8 cellular contexts compared by ENCODE assay signal in the genomic region with DNA sequence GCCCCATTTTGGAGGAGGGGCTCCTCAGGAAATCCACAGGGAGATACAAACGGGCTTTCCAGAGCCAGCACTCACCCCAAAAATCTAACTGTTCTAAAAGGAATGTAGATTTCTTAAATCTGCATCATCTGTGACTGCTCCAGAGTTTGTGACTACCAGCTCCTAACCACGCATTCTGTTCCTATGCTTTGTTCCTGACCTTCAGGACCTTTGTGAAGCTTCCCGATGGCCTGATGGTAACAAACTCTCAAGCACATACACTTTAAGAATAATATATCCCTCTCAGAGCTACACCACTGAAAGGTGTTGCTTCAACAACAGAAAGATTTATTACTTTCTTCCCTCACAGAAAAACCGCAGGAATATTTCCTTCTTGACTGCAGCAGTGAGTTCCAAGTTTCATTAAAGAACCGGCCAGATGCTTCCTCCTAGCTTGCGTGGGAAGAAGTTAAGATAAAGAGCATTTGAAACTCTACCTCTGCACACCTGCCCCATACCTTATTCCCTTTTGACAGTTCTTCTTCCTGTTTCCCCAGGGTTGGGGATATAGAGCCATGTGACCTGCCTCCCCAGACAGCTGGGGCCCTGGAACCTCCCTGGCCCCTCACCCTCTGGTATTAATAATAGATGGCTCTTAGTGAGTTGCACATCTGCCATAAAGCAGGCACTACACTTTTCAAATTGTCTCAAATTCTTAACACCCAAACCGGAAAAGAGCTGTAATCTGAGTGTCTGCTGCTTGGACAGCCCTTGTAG. TPM values are rescaled to one million over a fixed set of nuclear protein-coding genes. Genes with fewer than 3 reads are reported as not detected.
A peak's percentile ranks its signal among the peaks of the same experiment; 100 is the strongest.
DNase-seq lines count a peak whose midpoint lies in the region; ATAC-seq, FAIRE-seq and TF ChIP-seq lines count a peak whose summit lies in the region.

No MANE protein-coding gene starts in this region.

- H2AFZ ChIP-seq in HCT116 (ENCODE audit: low read depth, low read length, poor library complexity, severe bottlenecking) = no peak overlapping the region

- RAD21 ChIA-PET in HCT116 (lab: Charles Lee; ENCODE audit: low non-redundant PET in 1 of 2, low total read pairs in 2 of 2, uncharacterized antibody in 2 of 2, unreplicated experiment in 2 of 2) = no interaction called here

- H3K9me3 ChIP-seq in BLaER1 treated with 17β-estradiol and CSF1 and Interleukin-3, amounts not matched to agents 10 nM and 100 nM (replicated peaks in 1 of 11) = no peaks in the 10 kb centered on the region
- H3K9me3 ChIP-seq in HCT116 (ENCODE audit: control insufficient read depth in 1 of 2, insufficient read depth in 1 of 2, low read depth in 1 of 2, low read length in 2 of 2) (no peaks in the 10 kb centered on the region), SJCRH30 (replicated peaks) (no peaks in the 10 kb centered on the region)

- H3K36me3 ChIP-seq in BLaER1 treated with 17β-estradiol and CSF1 and Interleukin-3, amounts not matched to agents 10 nM and 100 nM = no peaks in the 10 kb centered on the region
- H3K36me3 ChIP-seq in HCT116 (ENCODE audit: control insufficient read depth in 1 of 2, insufficient read depth in 2 of 2, low read length in 2 of 2) = no peaks in the 10 kb centered on the region
- H3K36me3 ChIP-seq in SJCRH30 = no peaks in the 10 kb centered on the region

- TF ChIP-seq RAD21 in HCT116 (IDR thresholded peaks at IDR 0.05; ENCODE audit: low read depth) = no peak

- H3K27ac ChIP-seq in BLaER1 treated with 17β-estradiol and CSF1 and Interleukin-3, amounts not matched to agents 10 nM and 100 nM = peak overlapping the region in 5 of 11 experiments; percentile 7 to 56 (median 38); a peak in 9 of 22 replicates
- H3K27ac ChIP-seq in HCT116 (ENCODE audit: low read depth, low read length) (no peak overlapping the region), SJCRH30 (peak overlapping the region; percentile 78)

- no peak overlapping the region for H3K4me3 ChIP-seq in BLaER1 treated with 17β-estradiol and CSF1 and Interleukin-3, amounts not matched to agents 10 nM and 100 nM
- H3K4me3 ChIP-seq in HCT116 (replicated peaks in 1 of 2; ENCODE audit: low read depth in 1 of 2, low read length in 2 of 2) (no peak overlapping the region), SJCRH30 (peak overlapping the region; percentile 1; the same call in 1 of the 2 replicates)

- no TSS peak for BruUV-seq in HCT116 (replicated peaks; lab: Mats Ljungman, UMichigan)

- ATAC-seq in HCT116 (no peak), HG02970 (IDR thresholded peaks at IDR 0.05; ENCODE audit: low FRiP score, unreplicated experiment) (no peak)

- H4K20me1 ChIP-seq in BLaER1 treated with 17β-estradiol and CSF1 and Interleukin-3, amounts not matched to agents 10 nM and 100 nM = 0 out of 22 replicates have a peak, but pooled peaks cover 0 to 3% (median 0%) of the 10 kb centered on the region in 11 experiments
- H4K20me1 ChIP-seq in HCT116 (ENCODE audit: insufficient read depth) = no peaks in the 10 kb centered on the region

- H3K27me3 ChIP-seq in BLaER1 treated with 17β-estradiol and CSF1 and Interleukin-3, amounts not matched to agents 10 nM and 100 nM = peaks cover 0 to 45% (median 0%) of the 10 kb centered on the region in 11 experiments; a peak in 6 of 22 replicates
- no peaks in the 10 kb centered on the region; the same call in 1 of the 2 replicates for H3K27me3 ChIP-seq in HCT116 (ENCODE audit: insufficient read depth, low read length)
- H3K27me3 ChIP-seq in SJCRH30 = no peaks in the 10 kb centered on the region

- TF ChIP-seq POLR2A in HCT116 (IDR thresholded peaks at IDR 0.05; ENCODE audit: borderline replicate concordance, extremely low read depth, insufficient read depth, insufficient read length) (no peak), GM12891 (IDR thresholded peaks at IDR 0.05; ENCODE audit: low read depth, low read length) (no peak)

- no peak for DNase-seq in HCT116 (ENCODE audit: low read depth, low spot score)
- DNase-seq in SJCRH30 = peak; percentile 80 to 89
- peak; percentile 65 for DNase-seq in kidney glomerular epithelial cell (lab: John Stamatoyannopoulos, UW)
- DNase-seq in anterior cingulate cortex (lab: John Stamatoyannopoulos, UW) = no peak
- DNase-seq in GM12891 (ENCODE audit: insufficient read length, low spot score) = no peak
- DNase-seq in stimulated activated CD4-positive, alpha-beta T cell treated with anti-CD3 and anti-CD28 coated beads, Interleukin-4, amount 100 ng/mL, for 24 hours = no peak

- no peak for FAIRE-seq in GM12891 (lab: Jason Lieb, UNC)

- H3K79me2 ChIP-seq in HCT116 (ENCODE audit: insufficient read depth, low read length) = no peaks in the 10 kb centered on the region

- H3K4me1 ChIP-seq in BLaER1 treated with 17β-estradiol and CSF1 and Interleukin-3, amounts not matched to agents 10 nM and 100 nM = peaks cover 72 to 94% (median 82%) of the 10 kb centered on the region in 10 experiments
- H3K4me1 ChIP-seq in HCT116 (ENCODE audit: control insufficient read depth in 1 of 2, insufficient read depth in 2 of 2, low read length in 2 of 2) (peaks cover 12 to 27% of the 10 kb centered on the region in 2 experiments), SJCRH30 (peaks cover 78% of the 10 kb centered on the region)

- CTCF ChIA-PET in HCT116 (lab: Charles Lee) = interaction anchor here (1.3 kb wide), 1 partner anchor 13 kb away, joined by 3 read pairs; no protein-coding TSS in a partner anchor

- POLR2A ChIA-PET in HCT116 (lab: Charles Lee) = no interaction called here

- intact Hi-C loops in HCT116 (cut with micrococcal nuclease) = no loop called here

- peak overlapping the region; percentile 71 to 83 (median 74) for H3K4me2 ChIP-seq in BLaER1 treated with 17β-estradiol and CSF1 and Interleukin-3, amounts not matched to agents 10 nM and 100 nM
- H3K4me2 ChIP-seq in HCT116 (ENCODE audit: low read length) = peak overlapping the region; percentile 3; the same call in 1 of the 2 replicates

- H3K9ac ChIP-seq in BLaER1 treated with 17β-estradiol and CSF1 and Interleukin-3, amounts not matched to agents 10 nM and 100 nM = peak overlapping the region in 4 of 11 experiments; percentile 16 to 39 (median 30); a peak in 4 of 22 replicates
- H3K9ac ChIP-seq in HCT116 (ENCODE audit: low read length) = no peak overlapping the region

- H3K9me2 ChIP-seq in HCT116 (ENCODE audit: insufficient read depth) = no peaks in the 10 kb centered on the region

- no peak for TF ChIP-seq CTCF in HCT116 (IDR thresholded peaks at IDR 0.05 in 2 of 3, conservative IDR thresholded peaks at IDR 0.05 in 1 of 3; ENCODE audit: borderline replicate concordance in 1 of 3, insufficient read depth in 1 of 3, low read depth in 2 of 3, low read length in 2 of 3)

TF ChIP-seq in HCT116, 20 proteins besides CTCF, POLR2A, EP300 and RAD21 (continues in another document):
- TF ChIP-seq ZNF274 (IDR thresholded peaks at IDR 0.05; ENCODE audit: low read depth, low read length) = no peak
- no peak for TF ChIP-seq CEBPB (IDR thresholded peaks at IDR 0.05; ENCODE audit: low read depth)
- no peak for TF ChIP-seq EZH2phosphoT487 (IDR thresholded peaks at IDR 0.05; ENCODE audit: borderline replicate concordance)

TF ChIP-seq in GM12891, 5 proteins besides CTCF, POLR2A, EP300 and RAD21:
- no peak for TF ChIP-seq TAF1 (IDR thresholded peaks at IDR 0.05; ENCODE audit: low read depth, low read length)
- no peak for TF ChIP-seq POU2F2 (IDR thresholded peaks at IDR 0.05; ENCODE audit: low read depth, low read length)
- TF ChIP-seq SPI1 (IDR thresholded peaks at IDR 0.05; ENCODE audit: low read depth, low read length) = no peak
- TF ChIP-seq PAX5 (IDR thresholded peaks at IDR 0.05; ENCODE audit: insufficient read depth, low read length, severe bottlenecking) = no peak
- no peak for TF ChIP-seq POLR2AphosphoS5 (IDR thresholded peaks at IDR 0.05; ENCODE audit: low read depth, low read length)

RNA-seq across cellular contexts. Expression of a gene that starts 40.2 kb away (rescaled TPM):
- 53.5 TPM for total RNA-seq in HCT116 (2021; ENCODE audit: unreplicated experiment)
- 19.1 and 23.2 TPM in 2 replicates for polyA plus RNA-seq in HCT116 (2012)
- 117 and 128 TPM in 2 replicates for total RNA-seq in SJCRH30 (2014; rRNA removed; shearing (Covaris generic))
- 23.4 TPM for polyA plus RNA-seq in GM12891 (2012; ENCODE audit: low read depth, missing spikeins)

Comparison
In these comparisons a context has a peak if more than half of its experiments do, and no peak if none do; other contexts are left out.
1. DNase-seq: peak in SJCRH30 (2 of 2) and kidney glomerular epithelial cell (single experiment); none in HCT116 (single experiment), anterior cingulate cortex (0 of 58), GM12891 (single experiment) and stimulated activated CD4-positive, alpha-beta T cell treated with anti-CD3 and anti-CD28 coated beads, Interleukin-4, amount 100 ng/mL, for 24 hours (single experiment).